In genomic region chr1:21352586-21352985, GRCh38 we compare ENCODE assay signal across 11 cellular contexts.
"Had no signal": no experiment of that assay in that cellular context is flagged by ENCODE, and none has a peak within 500 bp of the region (broad histone marks: within the 10 kb centered on the region; RNA-seq: fewer than 3 reads in every experiment).

No MANE protein-coding gene starts in this region.

- ATAC-seq: GM23338, HCT116 had no signal

- H3K4me1 ChIP-seq: HAP-1 had no signal

- H3K4me3 ChIP-seq: GM23248, GM23338, HAP-1 had no signal

- H3K9ac ChIP-seq: GM23248 had no signal

- H3K27ac ChIP-seq: GM23248 had no signal

- H2AFZ ChIP-seq: GM23248, GM23338 had no signal

- DNase-seq: GM23248, GOT3, H7, H9, HCEC 1CT, HFFc6 had no signal

- H3K36me3 ChIP-seq: HAP-1 had no signal

- H3K9me3 ChIP-seq: HAP-1 had no signal

- FAIRE-seq: H1, H54 had no signal

- H3K4me2 ChIP-seq: GM23338 had no signal
